Comparison of ENCODE assay signal across 8 cellular contexts in the genomic region with DNA sequence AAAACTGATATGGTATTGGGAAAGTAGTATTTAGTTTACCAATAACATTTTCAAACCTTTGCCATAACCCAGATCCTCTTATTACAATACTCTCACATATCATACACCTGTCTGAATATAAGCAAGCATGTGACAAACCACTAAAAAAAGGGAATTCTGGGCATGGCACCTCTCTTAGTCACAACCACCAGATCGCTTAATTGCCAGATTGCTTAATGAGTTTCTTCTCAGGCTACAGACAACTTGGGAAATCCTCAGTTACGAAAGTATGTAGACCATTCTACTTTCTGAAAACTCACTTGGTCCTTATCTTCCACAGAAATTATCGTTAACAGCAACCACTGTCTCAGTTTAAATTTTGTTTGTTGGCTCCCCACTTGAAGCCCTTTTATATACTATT. TPM values are rescaled to one million over a fixed set of nuclear protein-coding genes. Genes with fewer than 3 reads are reported as not detected.
DNase-seq lines count a peak whose midpoint lies in the region; ATAC-seq, FAIRE-seq and TF ChIP-seq lines count a peak whose summit lies in the region.

No MANE protein-coding gene starts in this region.

- peak overlapping the region; percentile 95 for H3K4me3 ChIP-seq in right cardiac atrium (ENCODE audit: low read length)
- H3K4me3 ChIP-seq in keratinocyte (ENCODE audit: control insufficient read depth in 2 of 3, extremely low read depth in 1 of 3, insufficient read depth in 2 of 3, low read depth in 1 of 3, low read length in 3 of 3): peak overlapping the region; percentile 69 to 89 (median 76)
- peak overlapping the region; percentile 82 to 86 for H3K4me3 ChIP-seq in vagina

- DNase-seq in right cardiac atrium (no peak), Right ventricle myocardium superior (no peak), keratinocyte (ENCODE audit: low read depth, low spot score) (no peak), vagina (ENCODE audit: extremely low spot score in 2 of 2) (no peak), germinal center (ENCODE audit: low spot score) (no peak), NCI-H2227 treated with DMSO at 0.1 percent for 48 hours (lab: John Stamatoyannopoulos, UW) (no peak)
- no peak for DNase-seq in activated T-helper 2 cell treated with anti-CD3 and anti-CD28 coated beads, Interferon-gamma antibody, Interleukin-2, Interleukin-4, amounts not matched to agents 10 μg/mL and 5 μg/mL and 100 μg/mL, durations not matched to agents 14 hours and 24 hours and 36 hours (ENCODE audit: low spot score)

- peaks cover 3% of the 10 kb centered on the region in 2 experiments for H3K36me3 ChIP-seq in keratinocyte (ENCODE audit: control insufficient read depth in 2 of 2, extremely low read depth in 1 of 2, insufficient read depth in 2 of 2, low read length in 2 of 2)
- H3K36me3 ChIP-seq in vagina: peaks cover 0 to 6% of the 10 kb centered on the region in 2 donors

- no peak overlapping the region for H3K27ac ChIP-seq in right cardiac atrium (ENCODE audit: low read length)
- H3K27ac ChIP-seq in keratinocyte (ENCODE audit: control insufficient read depth, insufficient read depth, low read length): peak overlapping the region; percentile 90
- H3K27ac ChIP-seq in vagina: no peak overlapping the region

- TF ChIP-seq CTCF in keratinocyte (optimal IDR thresholded peaks at IDR 0.05 in 1 of 3, IDR thresholded peaks at IDR 0.05 in 1 of 3, conservative IDR thresholded peaks at IDR 0.05 in 1 of 3; ENCODE audit: extremely low read depth in 1 of 3, insufficient read depth in 2 of 3, low read length in 3 of 3) (no peak), vagina (IDR thresholded peaks at IDR 0.05) (no peak)

- H3K9ac ChIP-seq in keratinocyte (ENCODE audit: control insufficient read depth, extremely low read depth, insufficient read depth, low read length): peak overlapping the region; percentile 94

- peak overlapping the region; percentile 98 for H3K4me2 ChIP-seq in keratinocyte (ENCODE audit: control insufficient read depth, extremely low read depth, insufficient read depth, low read depth, low read length)

- no peak for TF ChIP-seq POLR2A in vagina (IDR thresholded peaks at IDR 0.05)

- intact Hi-C loops in right cardiac atrium (cut with DNase I) (no loop called here), Right ventricle myocardium superior (cut with DNase I) (no loop called here), vagina (cut with DNase I) (no loop called here)
- intact Hi-C loops in activated T-helper 2 cell treated with anti-CD3 and anti-CD28 coated beads, Interferon-gamma antibody, Interleukin-2, Interleukin-4, amounts not matched to agents 10 μg/mL and 5 μg/mL and 100 μg/mL, durations not matched to agents 14 hours and 24 hours and 36 hours (cut with micrococcal nuclease): no loop called here

- no peak overlapping the region for H2AFZ ChIP-seq in keratinocyte (ENCODE audit: control insufficient read depth, low read length)

- FAIRE-seq in keratinocyte (lab: Jason Lieb, UNC): no peak

- 80% methylated on average over 3 of the region's 3 CpGs for WGBS in right cardiac atrium

- H3K27me3 ChIP-seq in right cardiac atrium (ENCODE audit: control insufficient read depth, insufficient read depth): no peaks in the 10 kb centered on the region
- H3K27me3 ChIP-seq in keratinocyte (ENCODE audit: control insufficient read depth, extremely low read depth, insufficient read depth, low read length): no peaks in the 10 kb centered on the region
- no peaks in the 10 kb centered on the region for H3K27me3 ChIP-seq in vagina

- ATAC-seq in right cardiac atrium (no peak), Right ventricle myocardium superior (ENCODE audit: poor library complexity) (no peak), GM18520 (IDR thresholded peaks at IDR 0.05; ENCODE audit: unreplicated experiment) (no peak)

- H4K20me1 ChIP-seq in keratinocyte (ENCODE audit: control insufficient read depth, extremely low read depth, insufficient read depth, low read length): no peaks in the 10 kb centered on the region

- no peak overlapping the region for H3K27ac Mint-ChIP-seq in activated T-helper 2 cell treated with anti-CD3 and anti-CD28 coated beads, Interferon-gamma antibody, Interleukin-2, Interleukin-4, amounts not matched to agents 10 μg/mL and 5 μg/mL and 100 μg/mL, durations not matched to agents 14 hours and 24 hours and 36 hours

- H3K9me1 ChIP-seq in keratinocyte (ENCODE audit: control insufficient read depth, extremely low read depth, insufficient read depth, low read length): no peaks in the 10 kb centered on the region

- peaks cover 48% of the 10 kb centered on the region for H3K36me3 Mint-ChIP-seq in activated T-helper 2 cell treated with anti-CD3 and anti-CD28 coated beads, Interferon-gamma antibody, Interleukin-2, Interleukin-4, amounts not matched to agents 10 μg/mL and 5 μg/mL and 100 μg/mL, durations not matched to agents 14 hours and 24 hours and 36 hours (ENCODE audit: low read depth)

- no peaks in the 10 kb centered on the region for H3K27me3 Mint-ChIP-seq in activated T-helper 2 cell treated with anti-CD3 and anti-CD28 coated beads, Interferon-gamma antibody, Interleukin-2, Interleukin-4, amounts not matched to agents 10 μg/mL and 5 μg/mL and 100 μg/mL, durations not matched to agents 14 hours and 24 hours and 36 hours (ENCODE audit: low read depth)

- dilution Hi-C loops in keratinocyte (cut with MboI; ENCODE audit: extremely low pct_ligation_motif_present, low sequenced_read_pairs): no loop called here

- H3K9me3 ChIP-seq in right cardiac atrium (ENCODE audit: control insufficient read depth, low read length) (no peaks in the 10 kb centered on the region), keratinocyte (ENCODE audit: control insufficient read depth, low read depth, low read length) (no peaks in the 10 kb centered on the region), vagina (no peaks in the 10 kb centered on the region)

- H3K4me1 Mint-ChIP-seq in activated T-helper 2 cell treated with anti-CD3 and anti-CD28 coated beads, Interferon-gamma antibody, Interleukin-2, Interleukin-4, amounts not matched to agents 10 μg/mL and 5 μg/mL and 100 μg/mL, durations not matched to agents 14 hours and 24 hours and 36 hours (ENCODE audit: low read depth): peaks cover 43% of the 10 kb centered on the region

- H3K4me1 ChIP-seq in right cardiac atrium (ENCODE audit: control insufficient read depth, insufficient read depth, low read length): no peaks in the 10 kb centered on the region
- H3K4me1 ChIP-seq in keratinocyte (ENCODE audit: control insufficient read depth, extremely low read depth, insufficient read depth, low read length): peaks cover 11% of the 10 kb centered on the region
- peaks cover 23% of the 10 kb centered on the region for H3K4me1 ChIP-seq in vagina

- peaks cover 65% of the 10 kb centered on the region for H3K79me2 ChIP-seq in keratinocyte (ENCODE audit: control insufficient read depth, insufficient read depth, low read length)

- peak overlapping the region; percentile 87 for H3K4me3 Mint-ChIP-seq in activated T-helper 2 cell treated with anti-CD3 and anti-CD28 coated beads, Interferon-gamma antibody, Interleukin-2, Interleukin-4, amounts not matched to agents 10 μg/mL and 5 μg/mL and 100 μg/mL, durations not matched to agents 14 hours and 24 hours and 36 hours (ENCODE audit: low read depth)

- H3K9me3 Mint-ChIP-seq in activated T-helper 2 cell treated with anti-CD3 and anti-CD28 coated beads, Interferon-gamma antibody, Interleukin-2, Interleukin-4, amounts not matched to agents 10 μg/mL and 5 μg/mL and 100 μg/mL, durations not matched to agents 14 hours and 24 hours and 36 hours: no peaks in the 10 kb centered on the region

RNA-seq across cellular contexts. Expression of gene NAF1, which starts 2.1 kb away (rescaled TPM):
- total RNA-seq in right cardiac atrium: 10 to 100 TPM; 12.2 to 16.5 (median 13.4) TPM
- polyA plus RNA-seq in right cardiac atrium: 5.1 TPM
- 10.8 TPM for total RNA-seq in Right ventricle myocardium superior
- 25.9 and 29.3 TPM in 2 replicates for total RNA-seq in activated T-helper 2 cell treated with anti-CD3 and anti-CD28 coated beads, Interferon-gamma antibody, Interleukin-2, Interleukin-4, amounts not matched to agents 10 μg/mL and 5 μg/mL and 100 μg/mL, durations not matched to agents 14 hours and 24 hours and 36 hours
- 4.4 to 7.6 TPM (median 5.7 TPM) in 3 replicates for polyA plus RNA-seq in keratinocyte
- 8.3 TPM for polyA plus RNA-seq in keratinocyte (2011; ENCODE audit: low read depth)
- 4.6 and 7.4 TPM in 2 replicates for polyA plus RNA-seq in keratinocyte (2011; cell fraction: cytosol; rRNA removed)
- 8.9 and 10.1 TPM in 2 replicates for polyA plus RNA-seq in keratinocyte (2011; cell fraction: nucleus; rRNA removed)
- polyA plus RNA-seq in keratinocyte (2012; ENCODE audit: low replicate concordance): 7.6 and 8.2 TPM in 2 replicates
- 2.0 to 6.0 TPM (median 3.2 TPM) in 3 replicates for polyA minus RNA-seq in keratinocyte
- polyA minus RNA-seq in keratinocyte (2011; cell fraction: cytosol; rRNA and poly(A)+ RNA removed): 7.7 TPM
- 11.6 and 14.5 TPM in 2 replicates for polyA minus RNA-seq in keratinocyte (2011; cell fraction: nucleus; rRNA and poly(A)+ RNA removed)
- total RNA-seq in vagina: 21.4 TPM
